8 cellular contexts compared by ENCODE assay signal in the genomic region with DNA sequence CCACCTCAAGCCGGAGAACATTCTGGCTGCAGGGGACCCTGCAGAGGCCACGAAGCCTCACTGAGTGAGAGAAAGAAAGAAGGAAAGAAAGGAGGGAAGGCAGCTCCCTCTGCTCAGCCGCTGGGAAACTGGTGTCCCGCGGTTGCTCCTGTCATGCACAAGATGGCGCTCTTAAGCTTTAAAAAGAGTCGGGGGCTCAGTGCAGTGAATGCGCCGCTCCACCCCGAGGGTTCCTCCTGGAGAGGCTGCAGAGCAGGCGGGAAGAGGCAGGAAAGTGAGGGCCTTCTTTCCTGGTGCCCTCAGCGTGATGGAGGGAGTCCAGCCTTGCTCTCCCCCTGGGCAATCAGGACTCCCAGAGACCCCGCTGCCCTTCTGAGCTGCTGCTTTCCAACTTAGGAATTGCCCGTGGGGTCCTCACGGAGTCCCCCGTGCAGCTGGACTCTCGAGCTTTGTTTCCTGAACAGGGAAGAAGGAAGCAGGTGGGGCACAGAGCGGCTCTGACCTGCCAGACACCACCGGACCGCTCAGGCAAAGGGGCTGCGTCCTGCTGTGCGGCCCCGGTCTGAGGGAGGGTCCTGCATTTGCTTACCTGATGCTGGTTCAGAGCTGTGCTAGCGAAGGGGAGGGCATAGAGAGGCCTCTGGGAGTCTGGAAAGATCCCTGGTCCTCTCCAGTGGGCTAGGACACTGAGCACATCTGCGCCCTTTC.
DNase-seq lines count a peak whose midpoint lies in the region; ATAC-seq and TF ChIP-seq lines count a peak whose summit lies in the region.

No MANE protein-coding gene starts in this region.

- TF ChIP-seq CTCF in lower lobe of right lung (IDR thresholded peaks at IDR 0.05) (peak; percentile 14), GM20000 (IDR thresholded peaks at IDR 0.05; ENCODE audit: extremely low read depth, missing control alignments) (no peak)

- no peaks in the 10 kb centered on the region for H3K4me1 ChIP-seq in lower lobe of right lung

- no peak overlapping the region for H3K27ac ChIP-seq in lower lobe of right lung

- H3K4me3 ChIP-seq in lower lobe of right lung: no peak overlapping the region

- no peaks in the 10 kb centered on the region for H3K9me3 ChIP-seq in lower lobe of right lung

- ATAC-seq in lower lobe of right lung (no peak), HG03442 (IDR thresholded peaks at IDR 0.05; ENCODE audit: unreplicated experiment) (no peak)

- intact Hi-C loops in lower lobe of right lung (cut with DNase I): no loop called here

- peak; percentile 7 for DNase-seq in NCI-H146 (lab: John Stamatoyannopoulos, UW)
- DNase-seq in NCI-H146 treated with DMSO at 0.1 percent for 48 hours (lab: John Stamatoyannopoulos, UW; ENCODE audit: unreplicated experiment): no peak
- DNase-seq in MV-4-11 (lab: John Stamatoyannopoulos, UW): peak; percentile 25
- DNase-seq in astrocyte of the hippocampus (ENCODE audit: low read depth, low spot score): peak; percentile 46
- DNase-seq in lower lobe of right lung: no peak
- DNase-seq in GM20000 (ENCODE audit: low spot score): no peak
- no peak for DNase-seq in NCI-H128 (lab: John Stamatoyannopoulos, UW; ENCODE audit: unreplicated experiment)

- H3K27me3 ChIP-seq in lower lobe of right lung (ENCODE audit: low read depth): peaks cover 53% of the 10 kb centered on the region

- no peaks in the 10 kb centered on the region for H3K36me3 ChIP-seq in lower lobe of right lung

Comparison
In these comparisons a context has a peak if more than half of its experiments do, and no peak if none do; other contexts are left out.
1. DNase-seq: peak in NCI-H146 (single experiment), MV-4-11 (single experiment) and astrocyte of the hippocampus (single experiment); none in NCI-H146 treated with DMSO at 0.1 percent for 48 hours (single experiment), lower lobe of right lung (single experiment), GM20000 (single experiment) and NCI-H128 (single experiment).